In genomic region chr9:123102380-123103113, GRCh38 we compare ENCODE assay signal across 10 cellular contexts.
DNase-seq lines count a peak whose midpoint lies in the region; ATAC-seq and TF ChIP-seq lines count a peak whose summit lies in the region.
"Had no signal": no experiment of that assay in that cellular context is flagged by ENCODE, and none has a peak within 500 bp of the region (broad histone marks: within the 10 kb centered on the region; RNA-seq: fewer than 3 reads in every experiment).

No MANE protein-coding gene starts in this region.

- no peaks in the 10 kb centered on the region for H3K27me3 Mint-ChIP-seq in CD4-positive, CD25-positive, alpha-beta regulatory T cell
- no peaks in the 10 kb centered on the region for H3K27me3 Mint-ChIP-seq in activated CD4-positive, alpha-beta memory T cell treated with anti-CD3 and anti-CD28 coated beads, Interleukin-2, amount 10 ng/mL, durations not matched to agents 7 days and 5 days
- H3K27me3 Mint-ChIP-seq: activated CD4-positive, alpha-beta T cell treated with anti-CD3 and anti-CD28 coated beads for 36 hours had no signal

- in situ Hi-C loops in IMR-90 (cut with MboI; ENCODE audit: low sequenced_read_pairs) (no loop called here), mammary epithelial cell (cut with MboI; ENCODE audit: low sequenced_read_pairs in 2 of 2) (no loop called here)

- H3K27me3 ChIP-seq in CD4-positive, CD25-positive, alpha-beta regulatory T cell (ENCODE audit: control insufficient read depth, insufficient read depth, low read length), result no peaks in the 10 kb centered on the region
- H3K27me3 ChIP-seq in IMR-90 (ENCODE audit: control insufficient read depth, insufficient read depth, low read length), result no peaks in the 10 kb centered on the region
- H3K27me3 ChIP-seq in mammary epithelial cell (ENCODE audit: insufficient read depth, low read length), result no peaks in the 10 kb centered on the region
- no peaks in the 10 kb centered on the region for H3K27me3 ChIP-seq in liver (ENCODE audit: control insufficient read depth in 4 of 4, insufficient read depth in 4 of 4, low read length in 3 of 4)

- no peak overlapping the region for H2BK5ac ChIP-seq in IMR-90 (ENCODE audit: low read depth, low read length, poor library complexity, severe bottlenecking)

- H3K18ac ChIP-seq in IMR-90 (ENCODE audit: low read depth, low read length), result no peak overlapping the region

- TF ChIP-seq CTCF in IMR-90 (conservative IDR thresholded peaks at IDR 0.05; ENCODE audit: low read depth, low read length) (peak; percentile 47), mammary epithelial cell (conservative IDR thresholded peaks at IDR 0.05 in 1 of 2, IDR thresholded peaks at IDR 0.05 in 1 of 2; ENCODE audit: extremely low read depth in 1 of 2, insufficient read depth in 1 of 2, low read depth in 1 of 2, low read length in 2 of 2) (peak; percentile 32 to 59), liver (IDR thresholded peaks at IDR 0.05; ENCODE audit: low read depth, low read length, missing input control) (peak; percentile 40)

- dilution Hi-C loops in IMR-90 (cut with HindIII; ENCODE audit: low sequenced_read_pairs, unreplicated experiment), result no loop called here
- dilution Hi-C loops in mammary epithelial cell (cut with HindIII; ENCODE audit: low sequenced_read_pairs), result no loop called here

- H3K4me3 Mint-ChIP-seq in CD4-positive, CD25-positive, alpha-beta regulatory T cell, result no peak overlapping the region
- H3K4me3 Mint-ChIP-seq in activated CD4-positive, alpha-beta memory T cell treated with anti-CD3 and anti-CD28 coated beads, Interleukin-2, amount 10 ng/mL, durations not matched to agents 7 days and 5 days, result no peak overlapping the region
- H3K4me3 Mint-ChIP-seq: activated CD4-positive, alpha-beta T cell treated with anti-CD3 and anti-CD28 coated beads for 36 hours had no signal

- ATAC-seq in CD4-positive, CD25-positive, alpha-beta regulatory T cell (ENCODE audit: low read depth in 2 of 2), result no peak
- ATAC-seq in IMR-90 (ENCODE audit: low read depth), result peak; percentile 88
- ATAC-seq: activated CD4-positive, alpha-beta T cell treated with anti-CD3 and anti-CD28 coated beads for 36 hours had no signal

- no peak overlapping the region for H2BK15ac ChIP-seq in IMR-90 (ENCODE audit: low read depth, low read length)

- H3K36me3 ChIP-seq in CD4-positive, CD25-positive, alpha-beta regulatory T cell (ENCODE audit: control insufficient read depth, insufficient read depth, low read length), result peaks cover 76% of the 10 kb centered on the region
- H3K36me3 ChIP-seq in IMR-90 (ENCODE audit: control insufficient read depth, insufficient read depth, low read length) (peaks cover 63% of the 10 kb centered on the region), mammary epithelial cell (ENCODE audit: insufficient read depth, low read length) (peaks cover 27% of the 10 kb centered on the region), liver (ENCODE audit: control insufficient read depth in 4 of 4, insufficient read depth in 3 of 4, low read depth in 1 of 4, low read length in 3 of 4) (peaks cover 9 to 24% (median 14%) of the 10 kb centered on the region in 4 donors)

- TF ChIP-seq RAD21 in IMR-90 (IDR thresholded peaks at IDR 0.05; ENCODE audit: low read length) (peak; percentile 44), liver (IDR thresholded peaks at IDR 0.05) (peak; percentile 69 to 77)

- no peak overlapping the region for H4K5ac ChIP-seq in IMR-90 (ENCODE audit: low read depth, low read length)

- peaks cover 5% of the 10 kb centered on the region; the same call in 1 of the 2 replicates for H3K9me1 ChIP-seq in IMR-90 (ENCODE audit: insufficient read depth, low read length)

- H2BK20ac ChIP-seq in IMR-90 (ENCODE audit: low read depth, low read length), result peak overlapping the region; percentile 15; the same call in 1 of the 2 replicates

- H3K36me3 Mint-ChIP-seq in CD4-positive, CD25-positive, alpha-beta regulatory T cell, result peaks cover 44% of the 10 kb centered on the region
- H3K36me3 Mint-ChIP-seq in activated CD4-positive, alpha-beta memory T cell treated with anti-CD3 and anti-CD28 coated beads, Interleukin-2, amount 10 ng/mL, durations not matched to agents 7 days and 5 days (ENCODE audit: low read depth), result peaks cover 9% of the 10 kb centered on the region

- no peaks in the 10 kb centered on the region for H3K4me1 ChIP-seq in CD4-positive, CD25-positive, alpha-beta regulatory T cell (ENCODE audit: control insufficient read depth, insufficient read depth, low read length, poor library complexity, severe bottlenecking)
- peaks cover 7% of the 10 kb centered on the region; the same call in 1 of the 2 replicates for H3K4me1 ChIP-seq in IMR-90 (ENCODE audit: control insufficient read depth, insufficient read depth, low read length)
- H3K4me1 ChIP-seq in mammary epithelial cell (ENCODE audit: insufficient read depth, low read length), result no peaks in the 10 kb centered on the region
- peaks cover 2 to 32% (median 7%) of the 10 kb centered on the region in 4 donors for H3K4me1 ChIP-seq in liver (ENCODE audit: control insufficient read depth in 4 of 4, insufficient read depth in 4 of 4, low read length in 3 of 4)

- POLR2A ChIA-PET in IMR-90 (lab: Charles Lee; ENCODE audit: unreplicated experiment), result no interaction called here
- POLR2A ChIA-PET in activated CD4-positive, alpha-beta memory T cell treated with anti-CD3 and anti-CD28 coated beads, Interleukin-2, amount 10 ng/mL, durations not matched to agents 7 days and 5 days (lab: Charles Lee), result no interaction called here

- H2AFZ ChIP-seq in IMR-90 (replicated peaks; ENCODE audit: low read length, poor library complexity) (no peak overlapping the region), mammary epithelial cell (ENCODE audit: low read depth, low read length) (no peak overlapping the region)

- H3K56ac ChIP-seq in IMR-90 (ENCODE audit: extremely low read depth, insufficient read depth, low read length), result no peak overlapping the region

- no peak overlapping the region; the same call in 1 of the 2 replicates for H2AK5ac ChIP-seq in IMR-90 (ENCODE audit: low read depth, low read length)

- peaks cover 0 to 5% of the 10 kb centered on the region in 2 experiments; a peak in 2 of 4 replicates for H3K79me1 ChIP-seq in IMR-90 (ENCODE audit: low read depth in 1 of 2, low read length in 2 of 2)

- CTCF ChIA-PET in IMR-90 (lab: Yijun Ruan, JAX) (interaction anchor here (0.6 to 2.2 kb wide), 11 partner anchors 10 to 258 kb away, joined by 3 to 6 read pairs (median 3); no protein-coding TSS in a partner anchor), mammary epithelial cell (lab: Charles Lee; ENCODE audit: low non-redundant PET) (interaction anchor here (0.6 to 1.0 kb wide), 6 partner anchors 12 to 1662 kb away, joined by 3 to 5 read pairs (median 3); no protein-coding TSS in a partner anchor)
- CTCF ChIA-PET in activated CD4-positive, alpha-beta memory T cell treated with anti-CD3 and anti-CD28 coated beads, Interleukin-2, amount 10 ng/mL, durations not matched to agents 7 days and 5 days (lab: Charles Lee), result interaction anchor here (0.7 to 3.4 kb wide), 5 partner anchors 19 to 246 kb away, joined by 3 to 16 read pairs (median 3); no protein-coding TSS in a partner anchor

- no peak for TF ChIP-seq POLR2A in IMR-90 (IDR thresholded peaks at IDR 0.05; ENCODE audit: low read depth, low read length)

- H3K4me1 Mint-ChIP-seq in CD4-positive, CD25-positive, alpha-beta regulatory T cell, result no peaks in the 10 kb centered on the region
- H3K4me1 Mint-ChIP-seq in activated CD4-positive, alpha-beta memory T cell treated with anti-CD3 and anti-CD28 coated beads, Interleukin-2, amount 10 ng/mL, durations not matched to agents 7 days and 5 days, result no peaks in the 10 kb centered on the region
- H3K4me1 Mint-ChIP-seq: activated CD4-positive, alpha-beta T cell treated with anti-CD3 and anti-CD28 coated beads for 36 hours had no signal

- no peak overlapping the region for H3K27ac ChIP-seq in CD4-positive, CD25-positive, alpha-beta regulatory T cell (ENCODE audit: insufficient read depth, low read length, poor library complexity, severe bottlenecking)
- H3K27ac ChIP-seq in IMR-90 (ENCODE audit: insufficient read depth, low read length) (no peak overlapping the region), mammary epithelial cell (ENCODE audit: insufficient read depth, low read depth, low read length) (no peak overlapping the region), liver (ENCODE audit: low read depth in 1 of 2, low read length in 2 of 2) (peak overlapping the region; percentile 32 to 66)

- no peaks in the 10 kb centered on the region for H3K9me3 ChIP-seq in CD4-positive, CD25-positive, alpha-beta regulatory T cell (ENCODE audit: control insufficient read depth in 2 of 2, low read length in 2 of 2)
- no peaks in the 10 kb centered on the region for H3K9me3 ChIP-seq in IMR-90 (ENCODE audit: control insufficient read depth, insufficient read depth, low read length)
- no peaks in the 10 kb centered on the region for H3K9me3 ChIP-seq in mammary epithelial cell (replicated peaks; ENCODE audit: insufficient read depth, low read length)
- no peaks in the 10 kb centered on the region for H3K9me3 ChIP-seq in liver (ENCODE audit: control insufficient read depth in 4 of 4, low read length in 3 of 4)

- H4K91ac ChIP-seq in IMR-90 (ENCODE audit: insufficient read depth, low read depth, low read length), result 0 out of 2 replicates have a peak overlapping the region, but pooled peaks have one; percentile 6

- H3K4me2 ChIP-seq in IMR-90 (ENCODE audit: low read depth, low read length) (no peak overlapping the region), mammary epithelial cell (ENCODE audit: insufficient read depth, low read depth, low read length) (no peak overlapping the region)

- no peak overlapping the region for H3K14ac ChIP-seq in IMR-90 (replicated peaks; ENCODE audit: low read depth, low read length)

- no peak overlapping the region for H3K4me3 ChIP-seq in CD4-positive, CD25-positive, alpha-beta regulatory T cell (ENCODE audit: low read depth, low read length)
- H3K4me3 ChIP-seq in IMR-90 (ENCODE audit: insufficient read depth, low read depth, low read length) (no peak overlapping the region), mammary epithelial cell (replicated peaks in 1 of 3; ENCODE audit: insufficient read depth in 1 of 3, low read depth in 2 of 3, low read length in 3 of 3) (no peak overlapping the region), liver (ENCODE audit: low read depth in 1 of 3, low read length in 3 of 3) (no peak overlapping the region)

- no peak overlapping the region for H3K4ac ChIP-seq in IMR-90 (ENCODE audit: low read depth, low read length)

- BruUV-seq in IMR-90 (replicated peaks; lab: Mats Ljungman, UMichigan) (no TSS peak), mammary epithelial cell (replicated peaks; lab: Mats Ljungman, UMichigan) (no TSS peak)

- no peak overlapping the region for H3K23ac ChIP-seq in IMR-90 (ENCODE audit: low read depth, low read length)

- peak overlapping the region in 2 of 3 donors; percentile 42 to 84 for H3K27ac Mint-ChIP-seq in CD4-positive, CD25-positive, alpha-beta regulatory T cell
- H3K27ac Mint-ChIP-seq in activated CD4-positive, alpha-beta memory T cell treated with anti-CD3 and anti-CD28 coated beads, Interleukin-2, amount 10 ng/mL, durations not matched to agents 7 days and 5 days, result no peak overlapping the region
- H3K27ac Mint-ChIP-seq: activated CD4-positive, alpha-beta T cell treated with anti-CD3 and anti-CD28 coated beads for 36 hours had no signal

- 80% methylated on average over 1 of the region's 3 CpGs; no CpG with 5 or more reads in 1 of the 2 experiments for WGBS in IMR-90 (ENCODE audit: extremely low coverage in 2 of 2, insufficient read length in 1 of 2), 2 experiments
- 13% methylated on average over 2 of the region's 3 CpGs for WGBS in mammary epithelial cell (ENCODE audit: low coverage, missing lambda C conversion rate)
- WGBS in liver, result 82% methylated on average over 3 of the region's 3 CpGs

- intact Hi-C loops in IMR-90 (cut with micrococcal nuclease), result loop anchor here (1.0 kb wide), 2 partner anchors 123 to 248 kb away; no protein-coding TSS in a partner anchor
- intact Hi-C loops in mammary epithelial cell (cut with micrococcal nuclease), result loop anchor here (1.0 to 5.0 kb wide), 3 partner anchors 123 to 248 kb away; partner anchors contain the start of gene STRBP

- no peak overlapping the region for H3K9ac ChIP-seq in IMR-90 (ENCODE audit: low read depth, low read length)
- no peak overlapping the region for H3K9ac ChIP-seq in mammary epithelial cell (ENCODE audit: insufficient read depth, low read length)
- H3K9ac ChIP-seq in liver (ENCODE audit: low read depth in 1 of 2, low read length in 2 of 2), result no peak overlapping the region

- no peaks in the 10 kb centered on the region for H3K79me2 ChIP-seq in mammary epithelial cell (ENCODE audit: insufficient read depth, low read length)

- no peak overlapping the region for H4K8ac ChIP-seq in IMR-90 (ENCODE audit: low read depth in 2 of 2, low read length in 2 of 2)

- H4K20me1 ChIP-seq in IMR-90 (ENCODE audit: insufficient read depth, low read length) (peaks cover 5% of the 10 kb centered on the region; the same call in 1 of the 2 replicates), mammary epithelial cell (ENCODE audit: insufficient read depth, low read length) (no peaks in the 10 kb centered on the region)

- DNase-seq in CD4-positive, CD25-positive, alpha-beta regulatory T cell, result peak in 1 of 3 donors; percentile 8
- DNase-seq in IMR-90 (peak; percentile 40), mammary epithelial cell (peak; percentile 58), T1000 (lab: John Stamatoyannopoulos, UW) (no peak), NCI-H82 (lab: John Stamatoyannopoulos, UW) (no peak), OCI-M1 (lab: John Stamatoyannopoulos, UW) (no peak)
- no peak for DNase-seq in activated CD4-positive, alpha-beta memory T cell treated with anti-CD3 and anti-CD28 coated beads, Interleukin-2, amount 10 ng/mL, durations not matched to agents 7 days and 5 days
- DNase-seq: activated CD4-positive, alpha-beta T cell treated with anti-CD3 and anti-CD28 coated beads for 36 hours; occipital lobe had no signal

- H2BK120ac ChIP-seq in IMR-90 (ENCODE audit: low read depth, low read length), result no peak overlapping the region

- no peaks in the 10 kb centered on the region for H3K9me3 Mint-ChIP-seq in CD4-positive, CD25-positive, alpha-beta regulatory T cell
- H3K9me3 Mint-ChIP-seq in activated CD4-positive, alpha-beta memory T cell treated with anti-CD3 and anti-CD28 coated beads, Interleukin-2, amount 10 ng/mL, durations not matched to agents 7 days and 5 days, result no peaks in the 10 kb centered on the region

- no peak overlapping the region for H2AK9ac ChIP-seq in IMR-90 (replicated peaks; ENCODE audit: low read depth, low read length, poor library complexity)

Comparison
In these comparisons a context has a peak if more than half of its experiments do, and no peak if none do; other contexts are left out.
1. DNase-seq: peak in IMR-90 (single experiment) and mammary epithelial cell (single experiment); none in activated CD4-positive, alpha-beta memory T cell treated with anti-CD3 and anti-CD28 coated beads, Interleukin-2, amount 10 ng/mL, durations not matched to agents 7 days and 5 days (single experiment), T1000 (single experiment), NCI-H82 (single experiment) and OCI-M1 (single experiment).
2. H3K27ac ChIP-seq: peak in liver (2 of 2); none in CD4-positive, CD25-positive, alpha-beta regulatory T cell (single experiment), IMR-90 (single experiment) and mammary epithelial cell (single experiment).
3. Peak in every context shown above with its lines, with median percentiles within 50 percentile points of each other: CTCF ChIP-seq.